ENCODE assay signal across 25 cellular contexts in genomic region chr3:13771496-13771895, GRCh38.
"Had no signal": no experiment of that assay in that cellular context is flagged by ENCODE, and none has a peak within 500 bp of the region (broad histone marks: within the 10 kb centered on the region; RNA-seq: fewer than 3 reads in every experiment).

No MANE protein-coding gene starts in this region.

- ATAC-seq: activated naive CD4-positive, alpha-beta T cell treated with anti-CD3 and anti-CD28 coated beads, Interleukin-2, amount 50 U/mL, for 72 hours; activated naive CD8-positive, alpha-beta T cell treated with anti-CD3 and anti-CD28 coated beads, Interleukin-2, amount 50 U/mL, for 24 hours had no signal

- H3K4me1 ChIP-seq: Peyer's patch had no signal

- H3K4me3 Mint-ChIP-seq: activated naive CD8-positive, alpha-beta T cell treated with anti-CD3 and anti-CD28 coated beads, Interleukin-2, amount 50 U/mL, for 24 hours; brain; T-helper 2 cell treated with Interferon-gamma antibody and Interleukin-4, amounts not matched to agents 5 μg/mL and 100 μg/mL, for 36 hours; WTC11 had no signal

- H3K9ac ChIP-seq: SK-N-SH had no signal

- H3K36me3 Mint-ChIP-seq: activated naive CD4-positive, alpha-beta T cell treated with anti-CD3 and anti-CD28 coated beads, Interleukin-2, amount 50 U/mL, for 72 hours; brain; WTC11 had no signal

- H3K4me2 ChIP-seq: SK-N-SH had no signal

- H3K27me3 Mint-ChIP-seq: activated naive CD8-positive, alpha-beta T cell treated with anti-CD3 and anti-CD28 coated beads, Interleukin-2, amount 50 U/mL, for 24 hours had no signal

- H3K27me3 ChIP-seq: Peyer's patch, SJCRH30 had no signal

- H3K27ac Mint-ChIP-seq: activated naive CD4-positive, alpha-beta T cell treated with anti-CD3 and anti-CD28 coated beads, Interleukin-2, amount 50 U/mL, for 72 hours; activated naive CD8-positive, alpha-beta T cell treated with anti-CD3 and anti-CD28 coated beads, Interleukin-2, amount 50 U/mL, for 24 hours; T-helper 2 cell treated with Interferon-gamma antibody and Interleukin-4, amounts not matched to agents 5 μg/mL and 100 μg/mL, for 36 hours; WTC11 had no signal

- H3K27ac ChIP-seq: Peyer's patch, RWPE1, SJCRH30 had no signal

- H3K36me3 ChIP-seq: Peyer's patch, SJCRH30 had no signal

- H3K4me3 ChIP-seq: Peyer's patch, SJCRH30 had no signal

- H3K9me3 ChIP-seq: Peyer's patch, SJCRH30, SK-N-SH had no signal

- DNase-seq: activated CD4-positive, alpha-beta T cell treated with anti-CD3 and anti-CD28 coated beads for 48 hours; activated CD4-positive, alpha-beta T cell treated with anti-CD3 and anti-CD28 coated beads, Interleukin-2, amount 50 U/mL, for 4 hours; activated CD4-positive, CD25-positive, alpha-beta regulatory T cell treated with anti-CD3 and anti-CD28 coated beads, Interleukin-2, amount 50 U/mL, for 72 hours; activated naive CD4-positive, alpha-beta T cell treated with Interleukin-2 at 50 U/mL for 16 hours; activated naive CD8-positive, alpha-beta T cell treated with anti-CD3 and anti-CD28 coated beads, Interleukin-2, amount 50 U/mL, for 24 hours; amniotic stem cell; MM.1S; NCI-H1105; NCI-H1436; NCI-H1694 treated with DMSO at 0.1 percent for 48 hours; NCI-H2029 treated with DMSO at 0.1 percent for 48 hours; NCI-H345; NCI-H510A; NCI-H526 treated with DMSO at 0.1 percent for 48 hours; NK-92 treated with Interleukin-12 subunit alpha and Interleukin-12 subunit beta, amount 100 ng/mL, for 24 hours; Right ventricle myocardium superior; SJCRH30; SK-N-SH; T-helper 1 cell had no signal
